Comparison of ENCODE assay signal across 8 cellular contexts in genomic region chrX:68832101-68832416, GRCh38. TPM values are rescaled to one million over a fixed set of nuclear protein-coding genes. Genes with fewer than 3 reads are reported as not detected.
A peak's percentile ranks its signal among the peaks of the same experiment; 100 is the strongest.
DNase-seq lines count a peak whose midpoint lies in the region; ATAC-seq and TF ChIP-seq lines count a peak whose summit lies in the region.

No MANE protein-coding gene starts in this region.

- under 1% methylated on average over 11 of the region's 11 CpGs for WGBS in HUES64

- H3K9ac ChIP-seq in HUES64 (ENCODE audit: low read depth, low read length): no peak overlapping the region

- peak overlapping the region; percentile 82 for H3K4me3 ChIP-seq in A673 (ENCODE audit: low read depth, low read length, poor library complexity, severe bottlenecking)
- peak overlapping the region; percentile 43 for H3K4me3 ChIP-seq in HUES64 (ENCODE audit: low read length)

- H3K4me3 Mint-ChIP-seq in activated CD4-positive, alpha-beta T cell treated with anti-CD3 and anti-CD28 coated beads, Interleukin-2, amount 10 ng/mL, durations not matched to agents 7 days and 5 days: peak overlapping the region; percentile 34
- peak overlapping the region; percentile 96 for H3K4me3 Mint-ChIP-seq in nephron progenitor cell

- DNase-seq in A673 (ENCODE audit: low spot score) (no peak), fibroblast of peridontal ligament (ENCODE audit: extremely low read depth) (peak; percentile 74), nephron progenitor cell (no peak), NCI-H774 (lab: John Stamatoyannopoulos, UW) (no peak)
- DNase-seq in activated CD4-positive, alpha-beta T cell treated with anti-CD3 and anti-CD28 coated beads, Interleukin-2, amount 10 ng/mL, durations not matched to agents 7 days and 5 days: no peak

- no TSS peak for BruUV-seq in A673 (replicated peaks; lab: Mats Ljungman, UMichigan)

- peaks cover 3% of the 10 kb centered on the region for H3K36me3 Mint-ChIP-seq in activated CD4-positive, alpha-beta T cell treated with anti-CD3 and anti-CD28 coated beads, Interleukin-2, amount 10 ng/mL, durations not matched to agents 7 days and 5 days (ENCODE audit: low read depth)
- peaks cover 4% of the 10 kb centered on the region for H3K36me3 Mint-ChIP-seq in nephron progenitor cell (ENCODE audit: low read depth)

- POLR2A ChIA-PET in A673 (lab: Charles Lee; ENCODE audit: low non-redundant PET): no interaction called here
- POLR2A ChIA-PET in activated CD4-positive, alpha-beta T cell treated with anti-CD3 and anti-CD28 coated beads, Interleukin-2, amount 10 ng/mL, durations not matched to agents 7 days and 5 days (lab: Charles Lee): no interaction called here

- intact Hi-C loops in A673 (cut with micrococcal nuclease; ENCODE audit: unreplicated experiment): no loop called here

- H3K27ac ChIP-seq in A673 (ENCODE audit: low read depth, low read length, poor library complexity, severe bottlenecking) (peak overlapping the region; percentile 84), HUES64 (ENCODE audit: low read depth, low read length) (no peak overlapping the region)

- H3K27me3 Mint-ChIP-seq in activated CD4-positive, alpha-beta T cell treated with anti-CD3 and anti-CD28 coated beads, Interleukin-2, amount 10 ng/mL, durations not matched to agents 7 days and 5 days: peaks cover 3% of the 10 kb centered on the region
- peaks cover 2% of the 10 kb centered on the region for H3K27me3 Mint-ChIP-seq in nephron progenitor cell (ENCODE audit: low read depth, poor library complexity)

- peak; percentile 50 for ATAC-seq in GM18867 (IDR thresholded peaks at IDR 0.05; ENCODE audit: unreplicated experiment)
- ATAC-seq in GM21423 (IDR thresholded peaks at IDR 0.05; ENCODE audit: unreplicated experiment): no peak

- no peaks in the 10 kb centered on the region for H3K9me3 Mint-ChIP-seq in activated CD4-positive, alpha-beta T cell treated with anti-CD3 and anti-CD28 coated beads, Interleukin-2, amount 10 ng/mL, durations not matched to agents 7 days and 5 days
- H3K9me3 Mint-ChIP-seq in nephron progenitor cell: peaks cover 34% of the 10 kb centered on the region

- TF ChIP-seq CTCF in A673 (conservative IDR thresholded peaks at IDR 0.05; ENCODE audit: low read depth, low read length) (no peak), nephron progenitor cell (IDR thresholded peaks at IDR 0.05) (no peak)

- H3K9me3 ChIP-seq in A673 (ENCODE audit: low read depth, low read length, poor library complexity, severe bottlenecking) (no peaks in the 10 kb centered on the region), HUES64 (ENCODE audit: insufficient read depth, low read depth, low read length) (no peaks in the 10 kb centered on the region)

- H3K4me1 ChIP-seq in A673 (ENCODE audit: insufficient read depth, low read length, poor library complexity, severe bottlenecking): peaks cover 12% of the 10 kb centered on the region
- H3K4me1 ChIP-seq in HUES64 (ENCODE audit: insufficient read depth, low read length): 0 out of 2 replicates have a peak, but pooled peaks cover 4% of the 10 kb centered on the region

- CTCF ChIA-PET in A673 (lab: Charles Lee): interaction anchor here (0.7 kb wide), 1 partner anchor 320 kb away, joined by 5 read pairs; no protein-coding TSS in a partner anchor
- CTCF ChIA-PET in activated CD4-positive, alpha-beta T cell treated with anti-CD3 and anti-CD28 coated beads, Interleukin-2, amount 10 ng/mL, durations not matched to agents 7 days and 5 days (lab: Charles Lee): no interaction called here

- peaks cover 21% of the 10 kb centered on the region for H3K4me1 Mint-ChIP-seq in activated CD4-positive, alpha-beta T cell treated with anti-CD3 and anti-CD28 coated beads, Interleukin-2, amount 10 ng/mL, durations not matched to agents 7 days and 5 days
- H3K4me1 Mint-ChIP-seq in nephron progenitor cell: peaks cover 59% of the 10 kb centered on the region

- H3K27me3 ChIP-seq in A673 (replicated peaks; ENCODE audit: insufficient read depth, low read depth, low read length, poor library complexity): no peaks in the 10 kb centered on the region
- H3K27me3 ChIP-seq in HUES64 (ENCODE audit: insufficient read depth, low read length): peaks cover 81% of the 10 kb centered on the region

- H3K27ac Mint-ChIP-seq in activated CD4-positive, alpha-beta T cell treated with anti-CD3 and anti-CD28 coated beads, Interleukin-2, amount 10 ng/mL, durations not matched to agents 7 days and 5 days: no peak overlapping the region
- H3K27ac Mint-ChIP-seq in nephron progenitor cell: peak overlapping the region; percentile 87

- H3K36me3 ChIP-seq in A673 (ENCODE audit: insufficient read depth, low read length, poor library complexity, severe bottlenecking) (peaks cover 30% of the 10 kb centered on the region), HUES64 (ENCODE audit: insufficient read depth, low read length) (no peaks in the 10 kb centered on the region)

RNA-seq across cellular contexts. Expression of gene EFNB1, which starts 3.2 kb away (rescaled TPM):
- total RNA-seq in A673 (2021): 76.8 and 78.1 TPM in 2 replicates
- 26.3 TPM for polyA plus RNA-seq in HUES64 (2013, experiment 1 of 2)
- polyA plus RNA-seq in HUES64 (2013, experiment 2 of 2): 29.3 TPM
- 1 to 10 TPM; 3.8 to 4.6 TPM for total RNA-seq in activated CD4-positive, alpha-beta T cell treated with anti-CD3 and anti-CD28 coated beads, Interleukin-2, amount 10 ng/mL, durations not matched to agents 7 days and 5 days

Comparison
In these comparisons a context has a peak if more than half of its experiments do, and no peak if none do; other contexts are left out.
1. RNA of gene EFNB1, which starts 3.2 kb away (total RNA-seq): 76.8 to 78.1 TPM in A673; 3.8 to 4.6 TPM in activated CD4-positive, alpha-beta T cell treated with anti-CD3 and anti-CD28 coated beads, Interleukin-2, amount 10 ng/mL, durations not matched to agents 7 days and 5 days; every median in the first group is over 10 times any median in the second.